26 cellular contexts compared by ENCODE assay signal in genomic region chr2:85915606-85916303, GRCh38. TPM values are rescaled to one million over a fixed set of nuclear protein-coding genes. Genes with fewer than 3 reads are reported as not detected.
DNase-seq lines count a peak whose midpoint lies in the region; ATAC-seq and TF ChIP-seq lines count a peak whose summit lies in the region.
"Had no signal": no experiment of that assay in that cellular context is flagged by ENCODE, and none has a peak within 500 bp of the region (broad histone marks: within the 10 kb centered on the region; RNA-seq: fewer than 3 reads in every experiment).

No MANE protein-coding gene starts in this region.

- intact Hi-C loops in uterus (cut with DNase I; ENCODE audit: low total_unique reads): no loop called here

- TF ChIP-seq POLR2A in uterus (IDR thresholded peaks at IDR 0.05): no peak

- peaks cover 0 to 2% of the 10 kb centered on the region in 2 donors for H3K4me1 ChIP-seq in uterus
- H3K4me1 ChIP-seq: BE2C had no signal

- no peaks in the 10 kb centered on the region for H3K9me3 ChIP-seq in uterus
- H3K9me3 ChIP-seq: BE2C, gastroesophageal sphincter, HAP-1, left ventricle myocardium inferior, ovary, SK-N-SH, spleen, tibial nerve had no signal

- peak overlapping the region; percentile 46 to 61 for H3K27ac ChIP-seq in uterus
- H3K27ac ChIP-seq: left ventricle myocardium inferior, ovary, spleen had no signal

- H3K27me3 ChIP-seq in uterus: no peaks in the 10 kb centered on the region
- no peaks in the 10 kb centered on the region for H3K27me3 ChIP-seq in H7 (ENCODE audit: control insufficient read depth, insufficient read depth, low read length)
- H3K27me3 ChIP-seq: BE2C, gastroesophageal sphincter, ovary, spleen, tibial nerve had no signal

- no peak for ATAC-seq in GM19397 (IDR thresholded peaks at IDR 0.05; ENCODE audit: unreplicated experiment)
- ATAC-seq: gastroesophageal sphincter; natural killer cell treated with Interleukin-12 subunit alpha and Interleukin-12 subunit beta and Interleukin-15 and Interleukin-18, amount 100 ng/mL, for 72 hours; stimulated activated naive B cell treated with anti-CD40 and anti-IgM and Interleukin-4, amounts not matched to agents 10 μg/mL and 1 μg/mL and 100 μg/mL, for 72 hours had no signal

- DNase-seq in GM04503 (ENCODE audit: low read depth) (peak; percentile 42), amniotic epithelial cell (ENCODE audit: low read depth) (peak; percentile 85), fibroblast of villous mesenchyme (ENCODE audit: low read depth) (peak; percentile 96), uterus (no peak), H7 (no peak), NCI-H510A (lab: John Stamatoyannopoulos, UW) (no peak), C1 segment of cervical spinal cord (lab: John Stamatoyannopoulos, UW) (no peak)
- DNase-seq: activated CD4-positive, alpha-beta T cell treated with anti-CD3 and anti-CD28 coated beads, Interleukin-2, amount 10 ng/mL, durations not matched to agents 24 days and 14 days; activated naive CD4-positive, alpha-beta T cell treated with anti-CD3 and anti-CD28 coated beads for 36 hours; BE2C; COR-L47; DND-41; hypothalamus; left ventricle myocardium inferior; NCI-H1694 treated with DMSO at 0.1 percent for 48 hours; ovary; retina; SK-N-SH; spleen; stimulated activated CD4-positive, alpha-beta T cell treated with anti-CD3 and anti-CD28 coated beads, Interleukin-4, amount 100 ng/mL, for 1 hour; stimulated activated naive B cell treated with anti-CD40 and anti-IgM and Interleukin-4, amounts not matched to agents 10 μg/mL and 1 μg/mL and 100 μg/mL, for 72 hours had no signal

- H3K4me3 ChIP-seq in fibroblast of villous mesenchyme (ENCODE audit: low read depth, low read length): no peak overlapping the region
- no peak overlapping the region for H3K4me3 ChIP-seq in uterus
- H3K4me3 ChIP-seq in H7 (ENCODE audit: insufficient read depth, low read depth, low read length): no peak overlapping the region
- H3K4me3 ChIP-seq: gastroesophageal sphincter, HAP-1, left ventricle myocardium inferior, ovary, spleen, tibial nerve had no signal

- no peaks in the 10 kb centered on the region for H3K36me3 ChIP-seq in uterus
- no peaks in the 10 kb centered on the region for H3K36me3 ChIP-seq in H7 (replicated peaks; ENCODE audit: control insufficient read depth, insufficient read depth, low read length)
- H3K36me3 ChIP-seq: BE2C, gastroesophageal sphincter, HAP-1, left ventricle myocardium inferior, ovary had no signal

- TF ChIP-seq CTCF in fibroblast of villous mesenchyme (IDR thresholded peaks at IDR 0.05; ENCODE audit: insufficient read depth, low read depth, low read length) (no peak), uterus (IDR thresholded peaks at IDR 0.05) (no peak)

RNA-seq across cellular contexts. Expression of gene ST3GAL5, which starts 27.0 kb away (rescaled TPM):
- total RNA-seq in fibroblast of villous mesenchyme (25.8 and 27.6 TPM in 2 replicates), uterus (10 to 100 TPM; 12.3 to 52.9 (median 32.9) TPM)
- 2.1 and 3.4 TPM in 2 replicates for total RNA-seq in H7 (2014; rRNA removed; shearing (Covaris generic))

Comparison
In these comparisons a context has a peak if more than half of its experiments do, and no peak if none do; other contexts are left out.
1. DNase-seq: peak in GM04503 (single experiment), amniotic epithelial cell (single experiment) and fibroblast of villous mesenchyme (single experiment); none in uterus (0 of 2), H7 (single experiment), NCI-H510A (single experiment) and C1 segment of cervical spinal cord (0 of 14).